8 cellular contexts compared by ENCODE assay signal in the genomic region with DNA sequence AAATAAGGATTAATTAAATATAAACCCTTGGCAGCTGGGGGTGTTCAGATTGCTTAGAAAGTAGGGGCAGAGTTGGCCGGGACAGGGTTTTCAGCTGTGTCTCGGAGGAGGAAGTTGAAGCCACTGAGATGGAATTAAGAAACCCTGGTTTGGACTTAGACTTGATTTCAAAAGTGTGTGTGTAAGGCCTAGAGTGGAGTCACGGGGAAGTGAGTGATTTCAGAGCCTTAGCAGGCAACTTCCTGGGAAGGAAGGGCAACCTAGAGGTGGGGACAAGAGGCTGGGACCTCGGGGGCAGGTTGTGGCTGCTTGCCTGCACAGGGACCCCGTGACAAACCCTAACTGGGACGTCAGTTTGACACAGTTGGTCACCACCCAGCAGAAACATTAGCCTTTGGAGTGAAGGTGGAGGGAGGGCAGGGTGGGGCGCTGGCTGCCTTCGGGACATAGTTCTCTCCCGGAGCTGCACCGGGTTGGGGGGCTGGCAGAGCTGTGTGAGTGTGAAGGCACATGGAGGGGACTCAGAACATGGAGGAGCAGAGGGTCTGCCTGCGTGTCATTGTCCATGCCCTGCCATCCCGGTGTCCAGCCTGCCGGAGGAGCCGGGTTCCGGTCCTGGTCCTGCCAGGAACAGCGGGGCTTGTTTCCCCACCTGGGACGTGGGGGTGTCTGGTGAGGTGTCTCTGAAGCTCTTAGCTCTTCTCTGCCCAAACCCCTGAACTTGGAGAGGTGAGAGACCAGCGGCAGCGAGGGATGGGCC. TPM values are rescaled to one million over a fixed set of nuclear protein-coding genes. Genes with fewer than 3 reads are reported as not detected.
DNase-seq lines count a peak whose midpoint lies in the region; ATAC-seq and TF ChIP-seq lines count a peak whose summit lies in the region.

No MANE protein-coding gene starts in this region.

- H3K36me3 ChIP-seq in BE2C (peaks cover 3% of the 10 kb centered on the region; the same call in 1 of the 2 replicates), upper lobe of right lung (peaks cover 24% of the 10 kb centered on the region)

- no peaks in the 10 kb centered on the region for H3K9me3 Mint-ChIP-seq in memory B cell

- H3K27me3 ChIP-seq in BE2C (no peaks in the 10 kb centered on the region), upper lobe of right lung (no peaks in the 10 kb centered on the region)

- H3K4me3 Mint-ChIP-seq in memory B cell = peak overlapping the region; percentile 22

- H3K4me3 ChIP-seq in BE2C (ENCODE audit: low read depth, low read length) = peak overlapping the region; percentile 75; the same call in 1 of the 2 replicates
- H3K4me3 ChIP-seq in NB4 (ENCODE audit: low read depth, low read length) = no peak overlapping the region
- H3K4me3 ChIP-seq in upper lobe of right lung = peak overlapping the region; percentile 88

- peak overlapping the region; percentile 87 for H3K27ac Mint-ChIP-seq in memory B cell

- TF ChIP-seq POLR2A in NB4 (IDR thresholded peaks at IDR 0.05; ENCODE audit: extremely low read depth, insufficient read length) = no peak

- ATAC-seq in memory B cell (ENCODE audit: low read depth) (no peak), upper lobe of right lung (peak; percentile 14)

- H3K4me1 Mint-ChIP-seq in memory B cell = peaks cover 22% of the 10 kb centered on the region

- H3K27ac ChIP-seq in caudate nucleus (ENCODE audit: low read depth, low read length) (peak overlapping the region; percentile 72), upper lobe of right lung (peak overlapping the region; percentile 96)

- peaks cover 12% of the 10 kb centered on the region for H3K4me1 ChIP-seq in BE2C
- H3K4me1 ChIP-seq in upper lobe of right lung = peaks cover 49% of the 10 kb centered on the region

- intact Hi-C loops in upper lobe of right lung (cut with DNase I) = no loop called here

- no peaks in the 10 kb centered on the region for H3K9me3 ChIP-seq in BE2C
- H3K9me3 ChIP-seq in upper lobe of right lung = no peaks in the 10 kb centered on the region

- peaks cover 1% of the 10 kb centered on the region for H3K36me3 Mint-ChIP-seq in memory B cell

- no peak for TF ChIP-seq CTCF in BE2C (IDR thresholded peaks at IDR 0.05; ENCODE audit: low read depth, low read length)
- TF ChIP-seq CTCF in NB4 (IDR thresholded peaks at IDR 0.05; ENCODE audit: low read depth, low read length) = no peak
- no peak for TF ChIP-seq CTCF in upper lobe of right lung (IDR thresholded peaks at IDR 0.05)

- no peaks in the 10 kb centered on the region for H3K27me3 Mint-ChIP-seq in memory B cell

- no peak for DNase-seq in BE2C
- peak; percentile 85 for DNase-seq in NB4 (ENCODE audit: low read depth)
- peak in 4 of 61 donors; percentile 21 to 37 (median 24) for DNase-seq in caudate nucleus (lab: John Stamatoyannopoulos, UW)
- DNase-seq in memory B cell (ENCODE audit: low spot score in 2 of 2) = no peak
- DNase-seq in upper lobe of right lung = peak; percentile 87
- no peak for DNase-seq in 8988T
- DNase-seq in NCI-H1048 (lab: John Stamatoyannopoulos, UW) = no peak
- no peak for DNase-seq in iPS-NIHi11 (ENCODE audit: low spot score)

RNA-seq across cellular contexts. Expression of gene BRI3, which starts 1.8 kb away (rescaled TPM):
- polyA plus RNA-seq in BE2C (2012; ENCODE audit: insufficient read depth, insufficient read length, low read depth) = 316 TPM
- total RNA-seq in upper lobe of right lung = 530 TPM

RNA-seq across cellular contexts. Expression of gene TECPR1, which starts 31.3 kb away (rescaled TPM):
- 32.9 TPM for polyA plus RNA-seq in BE2C (2012; ENCODE audit: insufficient read depth, insufficient read length, low read depth)
- total RNA-seq in upper lobe of right lung = 55.2 TPM

Comparison
In these comparisons a context has a peak if more than half of its experiments do, and no peak if none do; other contexts are left out.
1. DNase-seq: peak in NB4 (single experiment) and upper lobe of right lung (single experiment); none in BE2C (single experiment), memory B cell (0 of 2), 8988T (single experiment), NCI-H1048 (single experiment) and iPS-NIHi11 (single experiment).